Comparison of ENCODE assay signal across 9 cellular contexts in the genomic region with DNA sequence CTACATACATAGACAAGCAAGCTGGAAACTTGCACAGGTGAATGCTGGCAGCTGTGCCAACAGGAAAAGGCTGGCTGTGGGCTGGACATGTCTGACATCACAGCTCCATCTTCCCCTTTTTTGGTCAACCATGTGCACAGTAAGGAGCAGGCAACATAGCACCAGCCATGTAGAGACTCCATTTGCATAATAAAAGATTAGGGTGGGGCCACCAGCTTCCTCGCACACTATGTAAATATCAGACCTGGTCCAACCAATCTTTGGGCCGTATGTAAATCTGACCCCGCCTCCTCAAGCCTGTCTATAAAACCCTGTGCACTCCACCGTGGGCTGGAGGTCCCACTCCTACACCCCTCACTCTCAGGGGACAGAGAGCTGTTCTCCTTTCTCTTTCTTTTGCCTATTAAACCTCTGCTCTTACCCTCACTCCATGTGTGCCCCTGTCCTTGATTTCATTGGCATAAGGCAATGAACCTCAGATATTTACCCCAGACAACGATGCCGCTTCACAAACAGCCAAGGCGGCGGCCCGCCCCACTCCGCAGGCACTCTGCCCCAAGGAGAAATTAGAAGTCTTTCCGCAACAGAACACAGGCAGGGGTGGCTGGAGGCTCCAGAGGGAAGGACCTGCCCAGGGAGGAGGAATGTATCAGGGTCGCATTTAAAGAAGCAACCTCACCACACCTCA.
"Had no signal": no experiment of that assay in that cellular context is flagged by ENCODE, and none has a peak within 500 bp of the region (broad histone marks: within the 10 kb centered on the region; RNA-seq: fewer than 3 reads in every experiment).

No MANE protein-coding gene starts in this region.

- DNase-seq: activated CD4-positive, alpha-beta T cell treated with anti-CD3 and anti-CD28 coated beads for 48 hours; activated naive CD4-positive, alpha-beta T cell treated with Interleukin-2 at 50 U/mL for 16 hours; hippocampal formation; stimulated activated CD4-positive, alpha-beta T cell treated with anti-CD3 and anti-CD28 coated beads, Interleukin-4, amount 100 ng/mL, for 4 hours; stimulated activated naive CD8-positive, alpha-beta T cell treated with anti-CD3 and anti-CD28 coated beads, Interleukin-15, amount 100 ng/mL, for 72 hours had no signal

- H3K9me3 ChIP-seq: pancreas, thoracic aorta had no signal

- H3K36me3 ChIP-seq: cardiac muscle cell, pancreas, thoracic aorta had no signal

- H3K27ac ChIP-seq: cardiac muscle cell, pancreas, thoracic aorta had no signal

- H3K4me3 ChIP-seq: cardiac muscle cell, pancreas, thoracic aorta had no signal

- ATAC-seq: esophagus mucosa; pancreas; stimulated activated naive CD8-positive, alpha-beta T cell treated with anti-CD3 and anti-CD28 coated beads, Interleukin-15, amount 100 ng/mL, for 72 hours had no signal
